In the genomic region with DNA sequence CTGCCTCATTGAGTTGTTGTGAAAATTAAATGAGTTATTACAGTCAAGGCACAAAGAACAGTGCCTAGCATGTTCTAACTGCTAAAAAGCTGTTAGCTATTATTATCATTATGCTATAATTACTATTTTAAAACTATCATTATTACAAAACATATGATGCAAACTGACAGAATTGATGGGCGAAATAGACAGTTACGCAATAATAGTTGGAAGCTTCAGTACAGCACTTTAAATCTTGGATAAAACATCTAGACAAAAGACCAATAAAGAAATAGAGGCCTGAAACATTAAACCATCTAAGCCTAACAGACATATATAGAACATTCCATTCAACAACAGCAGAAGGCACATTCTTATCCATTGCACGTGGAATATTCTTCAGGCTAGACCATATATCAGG, we compare ENCODE assay signal across 28 cellular contexts.
"Had no signal": no experiment of that assay in that cellular context is flagged by ENCODE, and none has a peak within 500 bp of the region (broad histone marks: within the 10 kb centered on the region; RNA-seq: fewer than 3 reads in every experiment).

No MANE protein-coding gene starts in this region.

- FAIRE-seq: TTC549 had no signal

- H3K4me1 ChIP-seq: adrenal gland, body of pancreas, breast epithelium, Peyer's patch had no signal

- H3K4me3 ChIP-seq: adrenal gland, body of pancreas, breast epithelium, Peyer's patch had no signal

- H3K36me3 ChIP-seq: adrenal gland, breast epithelium, Peyer's patch had no signal

- H3K27ac ChIP-seq: adrenal gland, body of pancreas, breast epithelium, Peyer's patch had no signal

- H3K27me3 ChIP-seq: body of pancreas, Peyer's patch had no signal

- DNase-seq: activated CD4-positive, alpha-beta T cell treated with anti-CD3 and anti-CD28 coated beads, Interleukin-2, amount 10 ng/mL, durations not matched to agents 24 days and 14 days; activated CD4-positive, alpha-beta T cell treated with anti-CD3 and anti-CD28 coated beads, Interleukin-2, amount 50 U/mL, for 4 hours; activated CD8-positive, alpha-beta T cell treated with anti-CD3 and anti-CD28 coated beads for 36 hours; activated gamma-delta T cell treated with Interleukin-2 at 50 U/mL for 16 hours; activated naive CD4-positive, alpha-beta T cell treated with anti-CD3 and anti-CD28 coated beads for 36 hours; activated T-cell treated with anti-CD3 and anti-CD28 coated beads, Interleukin-2, amount 50 U/mL, for 1 hour; adrenal gland; body of pancreas; NCI-H1105; NCI-H1417 treated with DMSO at 0.1 percent for 48 hours; NCI-H1930; NCI-H2081 treated with DMSO at 0.1 percent for 48 hours; NCI-H226; NCI-H446 treated with DMSO at 0.1 percent for 48 hours; NCI-H524; NCI-H69; NCI-H82; PC-3; Peyer's patch; RPMI8226; SHP77 treated with DMSO at 0.1 percent for 48 hours; SW 1271; T-helper 1 cell; T-helper 2 cell; T1000 had no signal

- H3K9me3 ChIP-seq: adrenal gland, body of pancreas, breast epithelium, Peyer's patch had no signal

- ATAC-seq: activated CD8-positive, alpha-beta T cell treated with anti-CD3 and anti-CD28 coated beads for 36 hours; activated naive CD4-positive, alpha-beta T cell treated with anti-CD3 and anti-CD28 coated beads, Interleukin-2, amount 50 U/mL, for 72 hours; body of pancreas; PC-3 had no signal
